11 cellular contexts compared by ENCODE assay signal in the genomic region with DNA sequence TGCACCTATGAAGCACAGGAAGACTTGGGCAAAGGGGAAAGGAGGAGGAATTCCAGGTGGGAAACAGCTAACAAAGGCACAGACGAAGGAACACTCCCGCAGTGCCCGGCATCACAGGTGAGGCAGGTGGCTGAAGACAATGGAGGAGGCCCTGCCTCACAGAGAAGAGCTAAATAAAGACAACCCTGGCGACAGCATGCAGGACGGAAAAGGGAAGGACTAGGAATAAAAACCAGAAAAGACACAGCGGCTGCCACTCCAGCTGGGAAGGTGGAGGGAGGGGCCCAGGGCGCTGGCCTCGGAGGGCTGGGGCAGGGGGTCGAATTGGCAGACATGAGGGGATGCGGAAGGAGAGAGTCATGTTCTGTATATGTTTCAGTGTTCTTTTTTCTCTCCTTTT. TPM values are rescaled to one million over a fixed set of nuclear protein-coding genes. Genes with fewer than 3 reads are reported as not detected.
DNase-seq lines count a peak whose midpoint lies in the region; ATAC-seq and TF ChIP-seq lines count a peak whose summit lies in the region.
"Had no signal": no experiment of that assay in that cellular context is flagged by ENCODE, and none has a peak within 500 bp of the region (broad histone marks: within the 10 kb centered on the region; RNA-seq: fewer than 3 reads in every experiment).

No MANE protein-coding gene starts in this region.

- H3K79me1 ChIP-seq in mesenchymal stem cell (replicated peaks; ENCODE audit: low read length, poor library complexity, severe bottlenecking): no peaks in the 10 kb centered on the region

- H3K4me1 ChIP-seq in mesenchymal stem cell (ENCODE audit: control insufficient read depth, insufficient read depth, low read depth, low read length): peaks cover 6% of the 10 kb centered on the region
- H3K4me1 ChIP-seq in tibial nerve: peaks cover 0 to 6% (median 0%) of the 10 kb centered on the region in 4 donors
- no peaks in the 10 kb centered on the region for H3K4me1 ChIP-seq in PC-9 (replicated peaks; ENCODE audit: insufficient read depth)
- H3K4me1 ChIP-seq: A549 had no signal

- H3K9me2 ChIP-seq in PC-9 (ENCODE audit: insufficient read depth): no peaks in the 10 kb centered on the region

- no peak overlapping the region; the same call in 1 of the 2 replicates for H3K4me3 Mint-ChIP-seq in WTC11

- H3K9me3 ChIP-seq in mesenchymal stem cell (ENCODE audit: control insufficient read depth, low read length) (no peaks in the 10 kb centered on the region), tibial nerve (no peaks in the 10 kb centered on the region), PC-9 (ENCODE audit: insufficient read depth, low read depth) (no peaks in the 10 kb centered on the region)
- H3K9me3 ChIP-seq: A549 had no signal

- intact Hi-C loops in PC-9 (cut with micrococcal nuclease; ENCODE audit: unreplicated experiment): loop anchor here (1.0 to 10.0 kb wide), 6 partner anchors 50 to 707 kb away; a partner anchor contains a TSS

- no peak overlapping the region for H4K8ac ChIP-seq in mesenchymal stem cell (ENCODE audit: low read length)

- H3K27me3 ChIP-seq in mesenchymal stem cell (ENCODE audit: control insufficient read depth in 1 of 2, insufficient read depth in 1 of 2, low read length in 2 of 2) (peaks cover 3 to 7% of the 10 kb centered on the region in 2 experiments), tibial nerve (no peaks in the 10 kb centered on the region), PC-9 (ENCODE audit: insufficient read depth, low read depth) (peaks cover 37% of the 10 kb centered on the region)

- H3K27ac ChIP-seq in mesenchymal stem cell (ENCODE audit: low read length, poor library complexity, severe bottlenecking) (no peak overlapping the region), tibial nerve (no peak overlapping the region), PC-9 (no peak overlapping the region)
- H3K27ac ChIP-seq: A549, RWPE1 had no signal

- 64% methylated on average over 8 of the region's 10 CpGs for WGBS in mesenchymal stem cell
- WGBS in tibial nerve, 2 donors: 62 to 66% methylated on average over 10 of the region's 10 CpGs

- H3K9ac ChIP-seq in mesenchymal stem cell (ENCODE audit: low read length): peak overlapping the region; percentile 51

- H3K36me3 Mint-ChIP-seq in WTC11: no peaks in the 10 kb centered on the region

- CTCF ChIA-PET in WTC11 (lab: Charles Lee) (interaction anchor here (0.6 to 11.6 kb wide), 74 partner anchors 8 to 914 kb away, joined by 3 to 566 read pairs (median 6); a partner anchor contains a TSS), PC-9 (lab: Charles Lee) (interaction anchor here (0.6 to 2.9 kb wide), 18 partner anchors 14 to 478 kb away, joined by 3 to 82 read pairs (median 3); a partner anchor contains a TSS)

- no peak for TF ChIP-seq POLR2A in tibial nerve (IDR thresholded peaks at IDR 0.05)

- no peak overlapping the region for H4K91ac ChIP-seq in mesenchymal stem cell (ENCODE audit: low read length)

- H2BK15ac ChIP-seq in mesenchymal stem cell (ENCODE audit: low read depth, poor library complexity, severe bottlenecking): no peak overlapping the region

- H3K79me2 ChIP-seq in PC-9 (ENCODE audit: low read depth): no peaks in the 10 kb centered on the region

- H2AK5ac ChIP-seq in mesenchymal stem cell (ENCODE audit: low read length, severe bottlenecking): no peak overlapping the region

- no peak overlapping the region for H2BK120ac ChIP-seq in mesenchymal stem cell (ENCODE audit: low read depth, low read length)

- H3K36me3 ChIP-seq in mesenchymal stem cell (ENCODE audit: control insufficient read depth in 1 of 2, insufficient read depth in 2 of 2, low read depth in 1 of 2, low read length in 2 of 2) (no peaks in the 10 kb centered on the region), tibial nerve (no peaks in the 10 kb centered on the region), PC-9 (ENCODE audit: low read depth) (no peaks in the 10 kb centered on the region)

- no peak overlapping the region for H3K23ac ChIP-seq in mesenchymal stem cell (ENCODE audit: low read length in 2 of 2)

- H3K27ac Mint-ChIP-seq in WTC11: peak overlapping the region; percentile 91

- H3K4ac ChIP-seq in mesenchymal stem cell (ENCODE audit: low read depth in 1 of 2, low read length in 2 of 2): no peak overlapping the region

- H2AFZ ChIP-seq in mesenchymal stem cell (ENCODE audit: low read depth, low read length) (no peak overlapping the region), PC-9 (no peak overlapping the region)

- peak; percentile 50 for DNase-seq in DMS153 (lab: John Stamatoyannopoulos, UW)
- DNase-seq in NCI-H146 treated with DMSO at 0.1 percent for 48 hours (lab: John Stamatoyannopoulos, UW; ENCODE audit: unreplicated experiment): peak; percentile 93
- DNase-seq in WTC11 (ENCODE audit: low spot score): no peak
- no peak for DNase-seq in mesenchymal stem cell
- no peak for DNase-seq in HuH-7.5 (ENCODE audit: low spot score)
- no peak for DNase-seq in tibial nerve (ENCODE audit: low spot score in 2 of 2)
- DNase-seq in kidney glomerular epithelial cell (lab: John Stamatoyannopoulos, UW): no peak
- no peak for DNase-seq in PC-9
- DNase-seq: NCI-H2029 treated with DMSO at 0.1 percent for 48 hours had no signal

- ATAC-seq in WTC11: peak; percentile 23

- no peak overlapping the region for H3K14ac ChIP-seq in mesenchymal stem cell (ENCODE audit: low read length in 2 of 2)

- H3K27me3 Mint-ChIP-seq in WTC11 (ENCODE audit: low read depth): no peaks in the 10 kb centered on the region; the same call in 1 of the 2 replicates

- no TSS peak for BruUV-seq in PC-9 (replicated peaks; lab: Mats Ljungman, UMichigan)

- POLR2A ChIA-PET in WTC11 (lab: Charles Lee): interaction anchor here (0.9 to 1.7 kb wide), 3 partner anchors 50 to 69 kb away, joined by 3 to 6 read pairs (median 6); no protein-coding TSS in a partner anchor
- POLR2A ChIA-PET in PC-9 (lab: Charles Lee; ENCODE audit: unreplicated experiment): interaction anchor here (0.6 kb wide), 2 partner anchors 483 to 865 kb away, joined by 3 to 5 read pairs; no protein-coding TSS in a partner anchor

- H3K4me2 ChIP-seq in mesenchymal stem cell (ENCODE audit: low read length, poor library complexity, severe bottlenecking) (no peak overlapping the region), PC-9 (no peak overlapping the region)
- H3K4me2 ChIP-seq: A549 had no signal

- no peaks in the 10 kb centered on the region for H3K9me3 Mint-ChIP-seq in WTC11

- H3K4me1 Mint-ChIP-seq in WTC11: peaks cover 30% of the 10 kb centered on the region

- no peak overlapping the region for H2BK12ac ChIP-seq in mesenchymal stem cell (ENCODE audit: low read length in 2 of 2)

- no peak overlapping the region for H3K4me3 ChIP-seq in mesenchymal stem cell (ENCODE audit: insufficient read depth in 1 of 2, low read depth in 1 of 2, low read length in 2 of 2)
- H3K4me3 ChIP-seq in tibial nerve: no peak overlapping the region
- no peak overlapping the region for H3K4me3 ChIP-seq in PC-9
- H3K4me3 ChIP-seq: A549 had no signal

- TF ChIP-seq CTCF in WTC11 (IDR thresholded peaks at IDR 0.05) (no peak), tibial nerve (IDR thresholded peaks at IDR 0.05) (no peak), PC-9 (conservative IDR thresholded peaks at IDR 0.05) (no peak)

- H3K18ac ChIP-seq in mesenchymal stem cell (ENCODE audit: low read depth in 1 of 2, low read length in 2 of 2): no peak overlapping the region

- H2BK5ac ChIP-seq in mesenchymal stem cell (ENCODE audit: low read depth, low read length, poor library complexity, severe bottlenecking): no peak overlapping the region

- H3F3A ChIP-seq in PC-9 (ENCODE audit: insufficient read depth, low read depth): no peaks in the 10 kb centered on the region

- H4K20me1 ChIP-seq in PC-9 (ENCODE audit: insufficient read depth): no peaks in the 10 kb centered on the region

- no peak for TF ChIP-seq EP300 in tibial nerve (IDR thresholded peaks at IDR 0.05)

TF ChIP-seq in WTC11, 78 proteins besides CTCF, POLR2A, EP300 and RAD21 (continues in another document):
- TF ChIP-seq, protein P1, sequence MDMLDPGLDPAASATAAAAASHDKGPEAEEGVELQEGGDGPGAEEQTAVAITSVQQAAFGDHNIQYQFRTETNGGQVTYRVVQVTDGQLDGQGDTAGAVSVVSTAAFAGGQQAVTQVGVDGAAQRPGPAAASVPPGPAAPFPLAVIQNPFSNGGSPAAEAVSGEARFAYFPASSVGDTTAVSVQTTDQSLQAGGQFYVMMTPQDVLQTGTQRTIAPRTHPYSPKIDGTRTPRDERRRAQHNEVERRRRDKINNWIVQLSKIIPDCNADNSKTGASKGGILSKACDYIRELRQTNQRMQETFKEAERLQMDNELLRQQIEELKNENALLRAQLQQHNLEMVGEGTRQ (CRISPR knock-in tag; IDR thresholded peaks at IDR 0.05): no peak
- TF ChIP-seq, protein P2, sequence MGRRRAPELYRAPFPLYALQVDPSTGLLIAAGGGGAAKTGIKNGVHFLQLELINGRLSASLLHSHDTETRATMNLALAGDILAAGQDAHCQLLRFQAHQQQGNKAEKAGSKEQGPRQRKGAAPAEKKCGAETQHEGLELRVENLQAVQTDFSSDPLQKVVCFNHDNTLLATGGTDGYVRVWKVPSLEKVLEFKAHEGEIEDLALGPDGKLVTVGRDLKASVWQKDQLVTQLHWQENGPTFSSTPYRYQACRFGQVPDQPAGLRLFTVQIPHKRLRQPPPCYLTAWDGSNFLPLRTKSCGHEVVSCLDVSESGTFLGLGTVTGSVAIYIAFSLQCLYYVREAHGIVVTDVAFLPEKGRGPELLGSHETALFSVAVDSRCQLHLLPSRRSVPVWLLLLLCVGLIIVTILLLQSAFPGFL (CRISPR knock-in tag; IDR thresholded peaks at IDR 0.05; ENCODE audit: borderline replicate concordance): no peak
- TF ChIP-seq GRHL2 (CRISPR knock-in tag; IDR thresholded peaks at IDR 0.05; ENCODE audit: insufficient replicate concordance, severe bottlenecking) (no peak), ELF4 (CRISPR knock-in tag; IDR thresholded peaks at IDR 0.05; ENCODE audit: low read depth) (no peak), ETV6 (CRISPR knock-in tag; IDR thresholded peaks at IDR 0.05) (no peak), ZNF317 (CRISPR knock-in tag; IDR thresholded peaks at IDR 0.05; ENCODE audit: borderline replicate concordance, low read depth) (no peak)
- TF ChIP-seq, protein P3, sequence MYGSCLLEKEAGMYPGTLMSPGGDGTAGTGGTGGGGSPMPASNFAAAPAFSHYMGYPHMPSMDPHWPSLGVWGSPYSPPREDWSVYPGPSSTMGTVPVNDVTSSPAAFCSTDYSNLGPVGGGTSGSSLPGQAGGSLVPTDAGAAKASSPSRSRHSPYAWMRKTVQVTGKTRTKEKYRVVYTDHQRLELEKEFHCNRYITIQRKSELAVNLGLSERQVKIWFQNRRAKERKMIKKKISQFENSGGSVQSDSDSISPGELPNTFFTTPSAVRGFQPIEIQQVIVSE (CRISPR knock-in tag; IDR thresholded peaks at IDR 0.05; ENCODE audit: borderline replicate concordance): no peak
- TF ChIP-seq, protein P4, sequence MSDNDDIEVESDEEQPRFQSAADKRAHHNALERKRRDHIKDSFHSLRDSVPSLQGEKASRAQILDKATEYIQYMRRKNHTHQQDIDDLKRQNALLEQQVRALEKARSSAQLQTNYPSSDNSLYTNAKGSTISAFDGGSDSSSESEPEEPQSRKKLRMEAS (CRISPR knock-in tag; IDR thresholded peaks at IDR 0.05): no peak

RNA-seq across cellular contexts. Expression of a gene that starts 43.0 kb away (rescaled TPM):
- total RNA-seq in WTC11 (2021) (2.8 to 4.0 TPM (median 3.1 TPM) in 3 replicates), tibial nerve (10 to 100 TPM; 13.8 to 23.2 (median 21.3) TPM), PC-9 (2021) (not detected in 2 replicates)
- polyA plus RNA-seq in mesenchymal stem cell (2013, experiment 1 of 2): 1.1 TPM
- 1.1 TPM for polyA plus RNA-seq in mesenchymal stem cell (2013, experiment 2 of 2)
- polyA plus RNA-seq: A549 had no signal

Comparison
In these comparisons a context has a peak if more than half of its experiments do, and no peak if none do; other contexts are left out.
1. DNase-seq: peak in DMS153 (single experiment) and NCI-H146 treated with DMSO at 0.1 percent for 48 hours (single experiment); none in WTC11 (single experiment), mesenchymal stem cell (single experiment), HuH-7.5 (single experiment), tibial nerve (0 of 2), kidney glomerular epithelial cell (single experiment) and PC-9 (0 of 2).